In genomic region chr4:74446193-74446868, GRCh38 we compare ENCODE assay signal across 22 cellular contexts. TPM values are rescaled to one million over a fixed set of nuclear protein-coding genes. Genes with fewer than 3 reads are reported as not detected.
DNase-seq lines count a peak whose midpoint lies in the region; ATAC-seq and TF ChIP-seq lines count a peak whose summit lies in the region.
"Had no signal": no experiment of that assay in that cellular context is flagged by ENCODE, and none has a peak within 500 bp of the region (broad histone marks: within the 10 kb centered on the region; RNA-seq: fewer than 3 reads in every experiment).

No MANE protein-coding gene starts in this region.

- H3K27ac ChIP-seq in RWPE1 = no peak overlapping the region
- H3K27ac ChIP-seq in epithelial cell of prostate = peak overlapping the region; percentile 99
- H3K27ac ChIP-seq: cardiac muscle cell, GM23248, psoas muscle had no signal

- CTCF ChIA-PET in Caco-2 (lab: Charles Lee) (interaction anchor here (0.8 to 1.0 kb wide), 2 partner anchors 85 to 176 kb away, joined by 3 read pairs; no protein-coding TSS in a partner anchor), RWPE1 (lab: Yijun Ruan, JAX) (interaction anchor here (0.7 to 3.2 kb wide), 5 partner anchors 30 to 229 kb away, joined by 3 to 17 read pairs (median 4); no protein-coding TSS in a partner anchor)

- H3K4me3 Mint-ChIP-seq in Caco-2 (ENCODE audit: unreplicated experiment) (peak overlapping the region; percentile 86), naive B cell (peak overlapping the region in 2 of 8 donors; percentile 73 to 74)

- H3K9me3 ChIP-seq in Caco-2 = no peaks in the 10 kb centered on the region
- H3K9me3 ChIP-seq: psoas muscle had no signal

- H3K27ac Mint-ChIP-seq in Caco-2 (ENCODE audit: unreplicated experiment) (peak overlapping the region; percentile 72), naive B cell (peak overlapping the region in 4 of 6 donors; percentile 37 to 87 (median 65))

- H3K4me3 ChIP-seq in Caco-2 (ENCODE audit: low read depth, low read length) = peak overlapping the region; percentile 82
- H3K4me3 ChIP-seq: cardiac muscle cell, lung had no signal

- no peaks in the 10 kb centered on the region for H3K27me3 ChIP-seq in Caco-2 (replicated peaks; ENCODE audit: control insufficient read depth, insufficient read depth, low read length)

- H3K27me3 Mint-ChIP-seq in Caco-2 (ENCODE audit: insufficient read depth, unreplicated experiment) (no peaks in the 10 kb centered on the region), naive B cell (no peaks in the 10 kb centered on the region)
- H3K27me3 Mint-ChIP-seq: stimulated activated memory B cell treated with anti-CD40 and anti-IgM and Interleukin-4, amounts not matched to agents 10 μg/mL and 1 μg/mL and 100 μg/mL, for 72 hours had no signal

- peaks cover 1% of the 10 kb centered on the region for H3K36me3 ChIP-seq in Caco-2 (ENCODE audit: control insufficient read depth, insufficient read depth, low read length)
- H3K36me3 ChIP-seq: cardiac muscle cell had no signal

- H3K4me1 Mint-ChIP-seq in Caco-2 (ENCODE audit: low read depth, unreplicated experiment) = peaks cover 12% of the 10 kb centered on the region
- peaks cover 0 to 14% (median 9%) of the 10 kb centered on the region in 3 donors for H3K4me1 Mint-ChIP-seq in naive B cell
- H3K4me1 Mint-ChIP-seq: stimulated activated memory B cell treated with anti-CD40 and anti-IgM and Interleukin-4, amounts not matched to agents 10 μg/mL and 1 μg/mL and 100 μg/mL, for 72 hours had no signal

- peaks cover 17% of the 10 kb centered on the region for H3K4me1 ChIP-seq in Caco-2

- peaks cover 64% of the 10 kb centered on the region for H3K36me3 Mint-ChIP-seq in Caco-2 (ENCODE audit: insufficient read depth, unreplicated experiment)
- H3K36me3 Mint-ChIP-seq in naive B cell = peaks cover 0 to 6% of the 10 kb centered on the region in 2 donors
- H3K36me3 Mint-ChIP-seq: activated naive CD4-positive, alpha-beta T cell treated with anti-CD3 and anti-CD28 coated beads, Interleukin-2, amount 50 U/mL, for 72 hours; natural killer cell; stimulated activated memory B cell treated with anti-CD40 and anti-IgM and Interleukin-4, amounts not matched to agents 10 μg/mL and 1 μg/mL and 100 μg/mL, for 72 hours had no signal

- no peak for TF ChIP-seq CTCF in Caco-2 (IDR thresholded peaks at IDR 0.05; ENCODE audit: insufficient read depth in 1 of 2, low read depth in 1 of 2, low read length in 1 of 2, severe bottlenecking in 1 of 2, unreplicated experiment in 1 of 2)
- TF ChIP-seq CTCF in RWPE1 (conservative IDR thresholded peaks at IDR 0.05; ENCODE audit: low read depth) = no peak

- ATAC-seq in naive B cell (ENCODE audit: low read depth in 2 of 2) = no peak
- no peak for ATAC-seq in GM19455 (IDR thresholded peaks at IDR 0.05; ENCODE audit: unreplicated experiment)
- no peak for ATAC-seq in left ventricle myocardium superior
- no peak for ATAC-seq in HG02870 (IDR thresholded peaks at IDR 0.05; ENCODE audit: unreplicated experiment)
- ATAC-seq: natural killer cell; psoas muscle; stimulated activated memory B cell treated with anti-CD40 and anti-IgM and Interleukin-4, amounts not matched to agents 10 μg/mL and 1 μg/mL and 100 μg/mL, for 72 hours had no signal

- H3K9me3 Mint-ChIP-seq in Caco-2 (ENCODE audit: unreplicated experiment) (no peaks in the 10 kb centered on the region), naive B cell (no peaks in the 10 kb centered on the region)
- H3K9me3 Mint-ChIP-seq: activated naive CD4-positive, alpha-beta T cell treated with anti-CD3 and anti-CD28 coated beads, Interleukin-2, amount 50 U/mL, for 72 hours; natural killer cell; stimulated activated memory B cell treated with anti-CD40 and anti-IgM and Interleukin-4, amounts not matched to agents 10 μg/mL and 1 μg/mL and 100 μg/mL, for 72 hours had no signal

- POLR2A ChIA-PET in Caco-2 (lab: Charles Lee) = interaction anchor here (0.6 kb wide), 1 partner anchor 81 kb away, joined by 7 read pairs; no protein-coding TSS in a partner anchor
- POLR2A ChIA-PET in RWPE1 (lab: Yijun Ruan, JAX; ENCODE audit: low non-redundant PET) = interaction anchor here (0.6 kb wide), 1 partner anchor 47 kb away, joined by 3 read pairs; no protein-coding TSS in a partner anchor

- BruUV-seq in Caco-2 (replicated peaks; lab: Mats Ljungman, UMichigan) = no TSS peak

- intact Hi-C loops in Caco-2 (cut with micrococcal nuclease; ENCODE audit: unreplicated experiment) = no loop called here
- intact Hi-C loops in left ventricle myocardium superior (cut with micrococcal nuclease) = loop anchor here (10.0 kb wide), 1 partner anchor 72 kb away; no protein-coding TSS in a partner anchor

- DNase-seq in Caco-2 (no peak), RWPE1 (ENCODE audit: low spot score) (peak; percentile 42), epithelial cell of prostate (ENCODE audit: low read depth, low spot score) (no peak), naive B cell (no peak), left ventricle myocardium superior (no peak), occipital lobe (lab: John Stamatoyannopoulos, UW) (no peak)
- DNase-seq: effector CD8-positive, alpha-beta T cell; foreskin melanocyte; GM23248; natural killer cell; NCI-H1694 treated with DMSO at 0.1 percent for 48 hours; NCI-H345; psoas muscle; SHP77 treated with DMSO at 0.1 percent for 48 hours; stimulated activated CD4-positive, alpha-beta T cell treated with anti-CD3 and anti-CD28 coated beads, Interleukin-12 subunit alpha, Interleukin-12 subunit beta, amount 100 ng/mL, for 4 hours had no signal

RNA-seq across cellular contexts. Expression of gene AREG, which starts 1.4 kb away (rescaled TPM):
- total RNA-seq in Caco-2 (2022) = 146 and 162 TPM in 2 replicates
- polyA plus RNA-seq in naive B cell (ENCODE audit: low read depth in 6 of 6) = 10 to 100 TPM; 18.6 to 58.1 (median 22.5) TPM
- total RNA-seq in left ventricle myocardium superior = 3.4 TPM
- total RNA-seq in occipital lobe = not detected
- total RNA-seq: cardiac muscle cell, GM12878 had no signal

Comparison
In these comparisons a context has a peak if more than half of its experiments do, and no peak if none do; other contexts are left out.
1. RNA of gene AREG, which starts 1.4 kb away (total RNA-seq): 146 to 162 TPM in Caco-2; 3.4 TPM in left ventricle myocardium superior (single experiment) and not detected in occipital lobe (single experiment); every median in the first group is over 10 times any median in the second.